ENCODE assay signal across 8 cellular contexts in the genomic region with DNA sequence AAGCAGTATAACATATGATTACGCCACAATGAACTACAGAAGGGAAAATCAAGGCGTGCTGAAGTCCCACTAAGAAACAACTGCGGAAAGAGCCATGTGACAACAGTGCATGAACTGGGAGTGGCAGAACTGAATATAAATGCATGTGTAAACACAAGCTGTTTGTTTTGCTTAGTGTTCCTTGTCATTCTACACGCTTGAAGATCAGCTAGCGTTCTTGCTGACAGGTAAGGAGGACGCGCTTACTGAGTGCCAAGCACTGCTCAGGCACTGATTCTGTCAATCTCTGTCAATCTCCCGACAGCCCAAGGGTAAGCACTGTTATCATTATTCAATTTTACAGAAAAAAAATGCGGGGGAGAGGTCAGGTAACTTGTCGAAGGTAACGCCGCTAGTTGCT. TPM values are rescaled to one million over a fixed set of nuclear protein-coding genes. Genes with fewer than 3 reads are reported as not detected.
DNase-seq lines count a peak whose midpoint lies in the region; ATAC-seq and TF ChIP-seq lines count a peak whose summit lies in the region.

No MANE protein-coding gene starts in this region.

- no peak overlapping the region for H3K27ac Mint-ChIP-seq in CD4-positive, CD25-positive, alpha-beta regulatory T cell
- no peak overlapping the region for H3K27ac Mint-ChIP-seq in naive B cell

- H3K36me3 ChIP-seq in CD4-positive, CD25-positive, alpha-beta regulatory T cell (ENCODE audit: control insufficient read depth, insufficient read depth, low read length): peaks cover 19% of the 10 kb centered on the region

- H3K27me3 ChIP-seq in CD4-positive, CD25-positive, alpha-beta regulatory T cell (ENCODE audit: control insufficient read depth, insufficient read depth, low read length): no peaks in the 10 kb centered on the region

- H3K4me3 ChIP-seq in CD4-positive, CD25-positive, alpha-beta regulatory T cell (ENCODE audit: low read depth, low read length): peak overlapping the region; percentile 99
- H3K4me3 ChIP-seq in epithelial cell of proximal tubule (ENCODE audit: low read depth, low read length): peak overlapping the region; percentile 90

- CTCF ChIA-PET in RWPE1 (lab: Yijun Ruan, JAX): interaction anchor here (0.7 kb wide), 1 partner anchor 367 kb away, joined by 4 read pairs; no protein-coding TSS in a partner anchor

- POLR2A ChIA-PET in RWPE1 (lab: Yijun Ruan, JAX; ENCODE audit: low non-redundant PET): no interaction called here

- no peak for TF ChIP-seq POLR2A in erythroblast (IDR thresholded peaks at IDR 0.05; ENCODE audit: low read length)

- H3K36me3 Mint-ChIP-seq in CD4-positive, CD25-positive, alpha-beta regulatory T cell: peaks cover 12% of the 10 kb centered on the region
- H3K36me3 Mint-ChIP-seq in naive B cell: peaks cover 0 to 2% of the 10 kb centered on the region in 2 donors

- peak overlapping the region; percentile 99 for H3K27ac ChIP-seq in CD4-positive, CD25-positive, alpha-beta regulatory T cell (ENCODE audit: insufficient read depth, low read length, poor library complexity, severe bottlenecking)
- peak overlapping the region; percentile 81 for H3K27ac ChIP-seq in RWPE1

- H3K9me3 Mint-ChIP-seq in CD4-positive, CD25-positive, alpha-beta regulatory T cell: no peaks in the 10 kb centered on the region
- H3K9me3 Mint-ChIP-seq in naive B cell: no peaks in the 10 kb centered on the region

- DNase-seq in CD4-positive, CD25-positive, alpha-beta regulatory T cell: no peak
- DNase-seq in RWPE1 (ENCODE audit: low spot score): peak; percentile 45
- no peak for DNase-seq in epithelial cell of proximal tubule (ENCODE audit: low read depth)
- no peak for DNase-seq in naive B cell
- DNase-seq in erythroblast (lab: John Stamatoyannopoulos, UW): no peak
- no peak for DNase-seq in T-helper 9 cell

- H3K4me1 Mint-ChIP-seq in CD4-positive, CD25-positive, alpha-beta regulatory T cell: peaks cover 1 to 42% (median 33%) of the 10 kb centered on the region in 4 donors
- H3K4me1 Mint-ChIP-seq in naive B cell: peaks cover 7 to 40% (median 33%) of the 10 kb centered on the region in 3 donors

- H3K9me3 ChIP-seq in CD4-positive, CD25-positive, alpha-beta regulatory T cell (ENCODE audit: control insufficient read depth in 2 of 2, low read length in 2 of 2): no peaks in the 10 kb centered on the region

- ATAC-seq in CD4-positive, CD25-positive, alpha-beta regulatory T cell (ENCODE audit: low read depth in 2 of 2): peak; percentile 66 to 67
- ATAC-seq in GM19035 (IDR thresholded peaks at IDR 0.05; ENCODE audit: unreplicated experiment) (peak; percentile 36), HG03135 (IDR thresholded peaks at IDR 0.05; ENCODE audit: unreplicated experiment) (peak; percentile 43), naive B cell (ENCODE audit: low read depth in 2 of 2) (peak; percentile 59)

- TF ChIP-seq CTCF in RWPE1 (conservative IDR thresholded peaks at IDR 0.05; ENCODE audit: low read depth) (no peak), epithelial cell of proximal tubule (conservative IDR thresholded peaks at IDR 0.05; ENCODE audit: low read depth, low read length) (no peak)

- peaks cover 45% of the 10 kb centered on the region for H3K4me1 ChIP-seq in CD4-positive, CD25-positive, alpha-beta regulatory T cell (ENCODE audit: control insufficient read depth, insufficient read depth, low read length, poor library complexity, severe bottlenecking)

- no peak overlapping the region for H3K4me3 Mint-ChIP-seq in CD4-positive, CD25-positive, alpha-beta regulatory T cell
- no peak overlapping the region for H3K4me3 Mint-ChIP-seq in naive B cell

- H3K27me3 Mint-ChIP-seq in CD4-positive, CD25-positive, alpha-beta regulatory T cell: no peaks in the 10 kb centered on the region
- H3K27me3 Mint-ChIP-seq in naive B cell: no peaks in the 10 kb centered on the region

RNA-seq across cellular contexts. Expression of a gene that starts 0.5 kb away (rescaled TPM):
- 16.5 TPM for total RNA-seq in CD4-positive, CD25-positive, alpha-beta regulatory T cell
- 10 to 100 TPM; 15.6 to 25.5 (median 21.8) TPM for polyA plus RNA-seq in CD4-positive, CD25-positive, alpha-beta regulatory T cell
- total RNA-seq in epithelial cell of proximal tubule: 15.5 and 26.8 TPM in 2 replicates
- 10 to 100 TPM; 16.3 to 24.0 (median 19.3) TPM for polyA plus RNA-seq in naive B cell (ENCODE audit: low read depth in 6 of 6)

RNA-seq across cellular contexts. Expression of a gene that starts 0.6 kb away (rescaled TPM):
- total RNA-seq in CD4-positive, CD25-positive, alpha-beta regulatory T cell: 103 TPM
- 100 to 1,000 TPM; 562 to 702 (median 622) TPM for polyA plus RNA-seq in CD4-positive, CD25-positive, alpha-beta regulatory T cell
- 282 and 488 TPM in 2 replicates for total RNA-seq in epithelial cell of proximal tubule
- 100 to 1,000 TPM; 389 to 612 (median 483) TPM for polyA plus RNA-seq in naive B cell (ENCODE audit: low read depth in 6 of 6)

RNA-seq across cellular contexts. Expression of a gene that starts 30.8 kb away (rescaled TPM):
- total RNA-seq in CD4-positive, CD25-positive, alpha-beta regulatory T cell: 50.6 TPM
- polyA plus RNA-seq in CD4-positive, CD25-positive, alpha-beta regulatory T cell: 100 to 1,000 TPM; 122 to 135 (median 125) TPM
- total RNA-seq in epithelial cell of proximal tubule: 91.2 and 123 TPM in 2 replicates
- polyA plus RNA-seq in naive B cell (ENCODE audit: low read depth in 6 of 6): 100 to 1,000 TPM; 108 to 122 (median 114) TPM
